Comparison of ENCODE assay signal across 2 cellular contexts in genomic region chr17:63275968-63276349, GRCh38.
TF ChIP-seq lines count a peak whose summit lies in the region.

No MANE protein-coding gene starts in this region.

TF ChIP-seq in A549, 52 proteins besides CTCF, POLR2A, EP300 and RAD21 (continued from another document):
- TF ChIP-seq POLR2AphosphoS2 (conservative IDR thresholded peaks at IDR 0.05; ENCODE audit: low read length) (no peak), KDM1A (IDR thresholded peaks at IDR 0.05; ENCODE audit: low read depth) (no peak), ELK1 (IDR thresholded peaks at IDR 0.05; ENCODE audit: low read depth, low read length) (no peak), MAFK (IDR thresholded peaks at IDR 0.05; ENCODE audit: partially characterized antibody) (no peak), USF2 (IDR thresholded peaks at IDR 0.05) (no peak), HOXB13 (CRISPR knock-in tag; IDR thresholded peaks at IDR 0.05; ENCODE audit: low read depth) (no peak)

TF ChIP-seq in HCT116, 20 proteins besides CTCF, POLR2A, EP300 and RAD21 (continued from another document):
- TF ChIP-seq ZBTB33 (IDR thresholded peaks at IDR 0.05; ENCODE audit: extremely low read depth, insufficient replicate concordance, low read length) (no peak), ZFX (IDR thresholded peaks at IDR 0.05) (no peak), POLR2AphosphoS5 (IDR thresholded peaks at IDR 0.05; ENCODE audit: low read depth, low read length) (no peak), EGR1 (IDR thresholded peaks at IDR 0.05; ENCODE audit: low read depth) (no peak)
TF ChIP-seq in HCT116: peak in this region for 0.
